Comparison of ENCODE assay signal across 15 cellular contexts in the genomic region with DNA sequence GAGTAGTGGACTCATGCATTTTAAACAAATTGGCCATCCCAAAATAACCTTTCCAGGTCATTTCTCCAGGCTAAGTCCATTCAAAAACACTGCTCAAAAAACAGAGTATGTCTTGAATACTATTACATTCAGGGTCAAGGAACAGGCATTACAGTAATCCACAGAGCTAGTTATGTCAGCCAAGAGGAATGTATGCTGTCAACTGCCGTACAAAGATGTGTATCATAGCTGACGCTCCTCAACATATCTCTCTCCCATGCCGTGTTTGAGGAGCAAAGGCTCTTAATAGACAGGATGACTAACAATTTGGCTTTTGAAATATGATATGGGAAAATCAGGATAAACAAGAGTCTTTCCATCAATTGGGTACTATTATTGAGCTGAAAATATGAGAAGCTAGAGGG.
DNase-seq lines count a peak whose midpoint lies in the region; ATAC-seq and TF ChIP-seq lines count a peak whose summit lies in the region.
"Had no signal": no experiment of that assay in that cellular context is flagged by ENCODE, and none has a peak within 500 bp of the region (broad histone marks: within the 10 kb centered on the region; RNA-seq: fewer than 3 reads in every experiment).

No MANE protein-coding gene starts in this region.

- TF ChIP-seq CTCF in AG04450 (IDR thresholded peaks at IDR 0.05; ENCODE audit: low read depth, low read length) = no peak

- POLR2A ChIA-PET in AG04450 (lab: Yijun Ruan, JAX) = interaction anchor here (0.7 kb wide), 1 partner anchor 982 kb away, joined by 3 read pairs; no protein-coding TSS in a partner anchor

- DNase-seq in AG04450 (ENCODE audit: low read depth, low spot score) = peak; percentile 16
- peak; percentile 6 for DNase-seq in HT-29 (ENCODE audit: low spot score)
- peak; percentile 3 for DNase-seq in brain pericyte (ENCODE audit: low read depth, low spot score)
- DNase-seq in kidney glomerular epithelial cell (lab: John Stamatoyannopoulos, UW) = peak; percentile 85
- DNase-seq in HuH-7.5 (ENCODE audit: low spot score) = no peak
- DNase-seq in hypothalamus (lab: John Stamatoyannopoulos, UW) = no peak
- DNase-seq: activated CD8-positive, alpha-beta memory T cell treated with anti-CD3 and anti-CD28 coated beads, Interleukin-2, amount 10 ng/mL, durations not matched to agents 7 days and 5 days; mucosa of descending colon; NCI-H446 treated with DMSO at 0.1 percent for 48 hours; stimulated activated naive CD4-positive, alpha-beta T cell treated with Interleukin-2 at 50 U/mL for 16 hours had no signal

- no peak overlapping the region for H3K4me3 ChIP-seq in AG04450 (ENCODE audit: low read depth, low read length)
- H3K4me3 ChIP-seq: ascending aorta; BLaER1 treated with 17β-estradiol and CSF1 and Interleukin-3, amounts not matched to agents 10 nM and 100 nM; mucosa of descending colon had no signal

- H3K27ac ChIP-seq in AG04450 (ENCODE audit: low read depth, low read length) = no peak overlapping the region
- H3K27ac ChIP-seq: ascending aorta; BLaER1 treated with 17β-estradiol and CSF1 and Interleukin-3, amounts not matched to agents 10 nM and 100 nM; KMS-11 had no signal

- ATAC-seq in HG02970 (IDR thresholded peaks at IDR 0.05; ENCODE audit: low FRiP score, unreplicated experiment) = no peak
- ATAC-seq in HG03039 (IDR thresholded peaks at IDR 0.05; ENCODE audit: unreplicated experiment) = no peak
- ATAC-seq: activated CD8-positive, alpha-beta memory T cell treated with anti-CD3 and anti-CD28 coated beads, Interleukin-2, amount 10 ng/mL, durations not matched to agents 7 days and 5 days; mucosa of descending colon had no signal

- no peaks in the 10 kb centered on the region for H3K27me3 ChIP-seq in AG04450 (ENCODE audit: control insufficient read depth, insufficient read depth, low read length)
- H3K27me3 ChIP-seq: ascending aorta; BLaER1 treated with 17β-estradiol and CSF1 and Interleukin-3, amounts not matched to agents 10 nM and 100 nM had no signal

- no peaks in the 10 kb centered on the region for H3K9me3 ChIP-seq in AG04450 (ENCODE audit: control insufficient read depth, insufficient read depth, low read length)
- H3K9me3 ChIP-seq: ascending aorta, mucosa of descending colon had no signal

- CTCF ChIA-PET in AG04450 (lab: Charles Lee) = interaction anchor here (1.7 kb wide), 1 partner anchor 233 kb away, joined by 8 read pairs; no protein-coding TSS in a partner anchor

Comparison
In these comparisons a context has a peak if more than half of its experiments do, and no peak if none do; other contexts are left out.
1. DNase-seq: peak in AG04450 (single experiment), HT-29 (single experiment), brain pericyte (single experiment) and kidney glomerular epithelial cell (single experiment); none in HuH-7.5 (single experiment) and hypothalamus (0 of 51).